ENCODE assay signal across 1 cellular context in genomic region chr3:149004622-149005021, GRCh38.
TF ChIP-seq lines count a peak whose summit lies in the region.

No MANE protein-coding gene starts in this region.

TF ChIP-seq in WTC11, 78 proteins besides CTCF, POLR2A, EP300 and RAD21 (continued from another document):
- TF ChIP-seq, protein P1, sequence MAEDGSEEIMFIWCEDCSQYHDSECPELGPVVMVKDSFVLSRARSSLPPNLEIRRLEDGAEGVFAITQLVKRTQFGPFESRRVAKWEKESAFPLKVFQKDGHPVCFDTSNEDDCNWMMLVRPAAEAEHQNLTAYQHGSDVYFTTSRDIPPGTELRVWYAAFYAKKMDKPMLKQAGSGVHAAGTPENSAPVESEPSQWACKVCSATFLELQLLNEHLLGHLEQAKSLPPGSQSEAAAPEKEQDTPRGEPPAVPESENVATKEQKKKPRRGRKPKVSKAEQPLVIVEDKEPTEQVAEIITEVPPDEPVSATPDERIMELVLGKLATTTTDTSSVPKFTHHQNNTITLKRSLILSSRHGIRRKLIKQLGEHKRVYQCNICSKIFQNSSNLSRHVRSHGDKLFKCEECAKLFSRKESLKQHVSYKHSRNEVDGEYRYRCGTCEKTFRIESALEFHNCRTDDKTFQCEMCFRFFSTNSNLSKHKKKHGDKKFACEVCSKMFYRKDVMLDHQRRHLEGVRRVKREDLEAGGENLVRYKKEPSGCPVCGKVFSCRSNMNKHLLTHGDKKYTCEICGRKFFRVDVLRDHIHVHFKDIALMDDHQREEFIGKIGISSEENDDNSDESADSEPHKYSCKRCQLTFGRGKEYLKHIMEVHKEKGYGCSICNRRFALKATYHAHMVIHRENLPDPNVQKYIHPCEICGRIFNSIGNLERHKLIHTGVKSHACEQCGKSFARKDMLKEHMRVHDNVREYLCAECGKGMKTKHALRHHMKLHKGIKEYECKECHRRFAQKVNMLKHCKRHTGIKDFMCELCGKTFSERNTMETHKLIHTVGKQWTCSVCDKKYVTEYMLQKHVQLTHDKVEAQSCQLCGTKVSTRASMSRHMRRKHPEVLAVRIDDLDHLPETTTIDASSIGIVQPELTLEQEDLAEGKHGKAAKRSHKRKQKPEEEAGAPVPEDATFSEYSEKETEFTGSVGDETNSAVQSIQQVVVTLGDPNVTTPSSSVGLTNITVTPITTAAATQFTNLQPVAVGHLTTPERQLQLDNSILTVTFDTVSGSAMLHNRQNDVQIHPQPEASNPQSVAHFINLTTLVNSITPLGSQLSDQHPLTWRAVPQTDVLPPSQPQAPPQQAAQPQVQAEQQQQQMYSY (CRISPR knock-in tag; IDR thresholded peaks at IDR 0.05): no peak
- TF ChIP-seq IRF1 (CRISPR knock-in tag; IDR thresholded peaks at IDR 0.05): no peak
- TF ChIP-seq, protein P2, sequence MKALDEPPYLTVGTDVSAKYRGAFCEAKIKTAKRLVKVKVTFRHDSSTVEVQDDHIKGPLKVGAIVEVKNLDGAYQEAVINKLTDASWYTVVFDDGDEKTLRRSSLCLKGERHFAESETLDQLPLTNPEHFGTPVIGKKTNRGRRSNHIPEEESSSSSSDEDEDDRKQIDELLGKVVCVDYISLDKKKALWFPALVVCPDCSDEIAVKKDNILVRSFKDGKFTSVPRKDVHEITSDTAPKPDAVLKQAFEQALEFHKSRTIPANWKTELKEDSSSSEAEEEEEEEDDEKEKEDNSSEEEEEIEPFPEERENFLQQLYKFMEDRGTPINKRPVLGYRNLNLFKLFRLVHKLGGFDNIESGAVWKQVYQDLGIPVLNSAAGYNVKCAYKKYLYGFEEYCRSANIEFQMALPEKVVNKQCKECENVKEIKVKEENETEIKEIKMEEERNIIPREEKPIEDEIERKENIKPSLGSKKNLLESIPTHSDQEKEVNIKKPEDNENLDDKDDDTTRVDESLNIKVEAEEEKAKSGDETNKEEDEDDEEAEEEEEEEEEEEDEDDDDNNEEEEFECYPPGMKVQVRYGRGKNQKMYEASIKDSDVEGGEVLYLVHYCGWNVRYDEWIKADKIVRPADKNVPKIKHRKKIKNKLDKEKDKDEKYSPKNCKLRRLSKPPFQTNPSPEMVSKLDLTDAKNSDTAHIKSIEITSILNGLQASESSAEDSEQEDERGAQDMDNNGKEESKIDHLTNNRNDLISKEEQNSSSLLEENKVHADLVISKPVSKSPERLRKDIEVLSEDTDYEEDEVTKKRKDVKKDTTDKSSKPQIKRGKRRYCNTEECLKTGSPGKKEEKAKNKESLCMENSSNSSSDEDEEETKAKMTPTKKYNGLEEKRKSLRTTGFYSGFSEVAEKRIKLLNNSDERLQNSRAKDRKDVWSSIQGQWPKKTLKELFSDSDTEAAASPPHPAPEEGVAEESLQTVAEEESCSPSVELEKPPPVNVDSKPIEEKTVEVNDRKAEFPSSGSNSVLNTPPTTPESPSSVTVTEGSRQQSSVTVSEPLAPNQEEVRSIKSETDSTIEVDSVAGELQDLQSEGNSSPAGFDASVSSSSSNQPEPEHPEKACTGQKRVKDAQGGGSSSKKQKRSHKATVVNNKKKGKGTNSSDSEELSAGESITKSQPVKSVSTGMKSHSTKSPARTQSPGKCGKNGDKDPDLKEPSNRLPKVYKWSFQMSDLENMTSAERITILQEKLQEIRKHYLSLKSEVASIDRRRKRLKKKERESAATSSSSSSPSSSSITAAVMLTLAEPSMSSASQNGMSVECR (CRISPR knock-in tag; IDR thresholded peaks at IDR 0.05; ENCODE audit: borderline replicate concordance): no peak
- no peak for TF ChIP-seq MXD4 (CRISPR knock-in tag; IDR thresholded peaks at IDR 0.05; ENCODE audit: borderline replicate concordance)
- TF ChIP-seq, protein P3, sequence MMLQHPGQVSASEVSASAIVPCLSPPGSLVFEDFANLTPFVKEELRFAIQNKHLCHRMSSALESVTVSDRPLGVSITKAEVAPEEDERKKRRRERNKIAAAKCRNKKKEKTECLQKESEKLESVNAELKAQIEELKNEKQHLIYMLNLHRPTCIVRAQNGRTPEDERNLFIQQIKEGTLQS (CRISPR knock-in tag; conservative IDR thresholded peaks at IDR 0.05): no peak
- no peak for TF ChIP-seq NFYB (CRISPR knock-in tag; conservative IDR thresholded peaks at IDR 0.05; ENCODE audit: low read depth)
- TF ChIP-seq STAT6 (CRISPR knock-in tag; conservative IDR thresholded peaks at IDR 0.05; ENCODE audit: low read depth): no peak
- TF ChIP-seq TEAD4 (CRISPR knock-in tag; IDR thresholded peaks at IDR 0.05): no peak
- TF ChIP-seq NFE2L1 (CRISPR knock-in tag; IDR thresholded peaks at IDR 0.05): no peak
